ENCODE assay signal across 20 cellular contexts in genomic region chr2:36463365-36463764, GRCh38.
"Had no signal": no experiment of that assay in that cellular context is flagged by ENCODE, and none has a peak within 500 bp of the region (broad histone marks: within the 10 kb centered on the region; RNA-seq: fewer than 3 reads in every experiment).

No MANE protein-coding gene starts in this region.

- H3K36me3 ChIP-seq: neural progenitor cell, pancreas, uterus had no signal

- H3K4me3 ChIP-seq: lower lobe of right lung, neural progenitor cell, pancreas, stomach, uterus had no signal

- H3K4me1 Mint-ChIP-seq: activated CD4-positive, alpha-beta memory T cell treated with anti-CD3 and anti-CD28 coated beads, Interleukin-2, amount 10 ng/mL, durations not matched to agents 7 days and 5 days had no signal

- H3K4me3 Mint-ChIP-seq: activated CD4-positive, alpha-beta memory T cell treated with anti-CD3 and anti-CD28 coated beads, Interleukin-2, amount 10 ng/mL, durations not matched to agents 7 days and 5 days; activated T-cell treated with anti-CD3 and anti-CD28 coated beads, Interleukin-2, amount 50 U/mL, for 72 hours; immature natural killer cell; neural progenitor cell had no signal

- H3K9me3 ChIP-seq: lower lobe of right lung, pancreas, stomach, uterus had no signal

- H3K27me3 ChIP-seq: neural progenitor cell, pancreas, stomach, uterus had no signal

- H3K27ac ChIP-seq: lower lobe of right lung, neural progenitor cell, pancreas, uterus had no signal

- H3K27ac Mint-ChIP-seq: activated CD4-positive, alpha-beta memory T cell treated with anti-CD3 and anti-CD28 coated beads, Interleukin-2, amount 10 ng/mL, durations not matched to agents 7 days and 5 days; activated T-cell treated with anti-CD3 and anti-CD28 coated beads, Interleukin-2, amount 50 U/mL, for 72 hours; immature natural killer cell; neural progenitor cell had no signal

- DNase-seq: activated CD4-positive, alpha-beta memory T cell treated with anti-CD3 and anti-CD28 coated beads, Interleukin-2, amount 10 ng/mL, durations not matched to agents 7 days and 5 days; activated CD4-positive, alpha-beta T cell treated with anti-CD3 and anti-CD28 coated beads for 1 hour; activated gamma-delta T cell treated with Interleukin-2 at 50 U/mL for 16 hours; activated T-cell treated with anti-CD3 and anti-CD28 coated beads, Interleukin-2, amount 50 U/mL, for 72 hours; aorta; caudate nucleus; effector memory CD4-positive, alpha-beta T cell; hypothalamus; immature natural killer cell; left cardiac atrium; lower lobe of right lung; midbrain; pancreas; retina; stimulated activated CD4-positive, alpha-beta T cell treated with anti-CD3 and anti-CD28 coated beads, Interleukin-15, amount 100 ng/mL, for 24 hours; stimulated activated CD4-positive, alpha-beta T cell treated with anti-CD3 and anti-CD28 coated beads, Interleukin-4, amount 100 ng/mL, for 4 hours; stomach; T-helper 9 cell; uterus had no signal

- H3K9me3 Mint-ChIP-seq: activated CD4-positive, alpha-beta memory T cell treated with anti-CD3 and anti-CD28 coated beads, Interleukin-2, amount 10 ng/mL, durations not matched to agents 7 days and 5 days; activated T-cell treated with anti-CD3 and anti-CD28 coated beads, Interleukin-2, amount 50 U/mL, for 72 hours; immature natural killer cell; neural progenitor cell had no signal

- H3K27me3 Mint-ChIP-seq: activated CD4-positive, alpha-beta memory T cell treated with anti-CD3 and anti-CD28 coated beads, Interleukin-2, amount 10 ng/mL, durations not matched to agents 7 days and 5 days had no signal
